ENCODE assay signal across 1 cellular context in the genomic region with DNA sequence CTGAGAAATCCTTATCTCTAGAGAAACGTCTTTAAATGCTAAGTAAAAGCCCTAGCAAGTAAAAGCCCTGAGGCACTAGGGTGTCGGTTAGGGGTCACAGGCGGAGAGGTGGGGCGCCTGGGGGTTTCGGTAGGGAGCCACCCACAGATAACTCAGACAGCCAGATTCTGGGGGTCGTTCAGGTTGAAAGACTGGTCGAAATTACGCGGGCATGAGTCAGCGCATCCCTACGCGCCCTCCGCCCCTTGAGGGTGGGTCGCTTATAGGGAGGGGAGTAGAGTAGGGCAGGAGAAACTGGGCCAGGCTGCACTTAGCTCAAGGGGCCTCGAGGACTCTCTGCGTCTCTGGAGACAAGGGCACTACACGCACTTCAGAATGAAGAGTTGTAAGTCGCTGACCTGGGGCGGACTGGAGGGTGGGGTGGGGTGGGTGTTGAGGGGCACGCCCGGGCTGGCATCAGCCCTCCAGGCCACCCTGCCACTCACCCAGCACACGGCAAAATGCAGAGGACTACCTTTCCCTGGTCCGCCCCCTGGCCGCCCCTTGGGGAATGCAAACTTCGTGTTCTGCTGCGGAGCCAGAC.
TF ChIP-seq lines count a peak whose summit lies in the region.

No MANE protein-coding gene starts in this region.

TF ChIP-seq in K562, 482 proteins besides CTCF, POLR2A, EP300 and RAD21 (continued from another document):
- TF ChIP-seq BRF1 (IDR thresholded peaks at IDR 0.05; ENCODE audit: borderline replicate concordance, extremely low read depth, insufficient read length) = no peak
- TF ChIP-seq, protein P1, sequence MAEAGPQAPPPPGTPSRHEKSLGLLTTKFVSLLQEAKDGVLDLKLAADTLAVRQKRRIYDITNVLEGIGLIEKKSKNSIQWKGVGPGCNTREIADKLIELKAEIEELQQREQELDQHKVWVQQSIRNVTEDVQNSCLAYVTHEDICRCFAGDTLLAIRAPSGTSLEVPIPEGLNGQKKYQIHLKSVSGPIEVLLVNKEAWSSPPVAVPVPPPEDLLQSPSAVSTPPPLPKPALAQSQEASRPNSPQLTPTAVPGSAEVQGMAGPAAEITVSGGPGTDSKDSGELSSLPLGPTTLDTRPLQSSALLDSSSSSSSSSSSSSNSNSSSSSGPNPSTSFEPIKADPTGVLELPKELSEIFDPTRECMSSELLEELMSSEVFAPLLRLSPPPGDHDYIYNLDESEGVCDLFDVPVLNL (CRISPR knock-in tag; IDR thresholded peaks at IDR 0.05; ENCODE audit: low read depth) = 0 out of 2 replicates have a peak, but pooled peaks have one; percentile 5
- TF ChIP-seq BACH1 (tag; IDR thresholded peaks at IDR 0.05) = 0 out of 2 replicates have a peak, but pooled peaks have one; percentile 31
- peak; percentile 80 for TF ChIP-seq NFE2 (IDR thresholded peaks at IDR 0.05; ENCODE audit: low read depth)
- TF ChIP-seq CREB1 (IDR thresholded peaks at IDR 0.05) = 0 out of 2 replicates have a peak, but pooled peaks have one; percentile 25
- TF ChIP-seq CREB1 (CRISPR knock-in tag; IDR thresholded peaks at IDR 0.05) = no peak
- TF ChIP-seq, protein P2, sequence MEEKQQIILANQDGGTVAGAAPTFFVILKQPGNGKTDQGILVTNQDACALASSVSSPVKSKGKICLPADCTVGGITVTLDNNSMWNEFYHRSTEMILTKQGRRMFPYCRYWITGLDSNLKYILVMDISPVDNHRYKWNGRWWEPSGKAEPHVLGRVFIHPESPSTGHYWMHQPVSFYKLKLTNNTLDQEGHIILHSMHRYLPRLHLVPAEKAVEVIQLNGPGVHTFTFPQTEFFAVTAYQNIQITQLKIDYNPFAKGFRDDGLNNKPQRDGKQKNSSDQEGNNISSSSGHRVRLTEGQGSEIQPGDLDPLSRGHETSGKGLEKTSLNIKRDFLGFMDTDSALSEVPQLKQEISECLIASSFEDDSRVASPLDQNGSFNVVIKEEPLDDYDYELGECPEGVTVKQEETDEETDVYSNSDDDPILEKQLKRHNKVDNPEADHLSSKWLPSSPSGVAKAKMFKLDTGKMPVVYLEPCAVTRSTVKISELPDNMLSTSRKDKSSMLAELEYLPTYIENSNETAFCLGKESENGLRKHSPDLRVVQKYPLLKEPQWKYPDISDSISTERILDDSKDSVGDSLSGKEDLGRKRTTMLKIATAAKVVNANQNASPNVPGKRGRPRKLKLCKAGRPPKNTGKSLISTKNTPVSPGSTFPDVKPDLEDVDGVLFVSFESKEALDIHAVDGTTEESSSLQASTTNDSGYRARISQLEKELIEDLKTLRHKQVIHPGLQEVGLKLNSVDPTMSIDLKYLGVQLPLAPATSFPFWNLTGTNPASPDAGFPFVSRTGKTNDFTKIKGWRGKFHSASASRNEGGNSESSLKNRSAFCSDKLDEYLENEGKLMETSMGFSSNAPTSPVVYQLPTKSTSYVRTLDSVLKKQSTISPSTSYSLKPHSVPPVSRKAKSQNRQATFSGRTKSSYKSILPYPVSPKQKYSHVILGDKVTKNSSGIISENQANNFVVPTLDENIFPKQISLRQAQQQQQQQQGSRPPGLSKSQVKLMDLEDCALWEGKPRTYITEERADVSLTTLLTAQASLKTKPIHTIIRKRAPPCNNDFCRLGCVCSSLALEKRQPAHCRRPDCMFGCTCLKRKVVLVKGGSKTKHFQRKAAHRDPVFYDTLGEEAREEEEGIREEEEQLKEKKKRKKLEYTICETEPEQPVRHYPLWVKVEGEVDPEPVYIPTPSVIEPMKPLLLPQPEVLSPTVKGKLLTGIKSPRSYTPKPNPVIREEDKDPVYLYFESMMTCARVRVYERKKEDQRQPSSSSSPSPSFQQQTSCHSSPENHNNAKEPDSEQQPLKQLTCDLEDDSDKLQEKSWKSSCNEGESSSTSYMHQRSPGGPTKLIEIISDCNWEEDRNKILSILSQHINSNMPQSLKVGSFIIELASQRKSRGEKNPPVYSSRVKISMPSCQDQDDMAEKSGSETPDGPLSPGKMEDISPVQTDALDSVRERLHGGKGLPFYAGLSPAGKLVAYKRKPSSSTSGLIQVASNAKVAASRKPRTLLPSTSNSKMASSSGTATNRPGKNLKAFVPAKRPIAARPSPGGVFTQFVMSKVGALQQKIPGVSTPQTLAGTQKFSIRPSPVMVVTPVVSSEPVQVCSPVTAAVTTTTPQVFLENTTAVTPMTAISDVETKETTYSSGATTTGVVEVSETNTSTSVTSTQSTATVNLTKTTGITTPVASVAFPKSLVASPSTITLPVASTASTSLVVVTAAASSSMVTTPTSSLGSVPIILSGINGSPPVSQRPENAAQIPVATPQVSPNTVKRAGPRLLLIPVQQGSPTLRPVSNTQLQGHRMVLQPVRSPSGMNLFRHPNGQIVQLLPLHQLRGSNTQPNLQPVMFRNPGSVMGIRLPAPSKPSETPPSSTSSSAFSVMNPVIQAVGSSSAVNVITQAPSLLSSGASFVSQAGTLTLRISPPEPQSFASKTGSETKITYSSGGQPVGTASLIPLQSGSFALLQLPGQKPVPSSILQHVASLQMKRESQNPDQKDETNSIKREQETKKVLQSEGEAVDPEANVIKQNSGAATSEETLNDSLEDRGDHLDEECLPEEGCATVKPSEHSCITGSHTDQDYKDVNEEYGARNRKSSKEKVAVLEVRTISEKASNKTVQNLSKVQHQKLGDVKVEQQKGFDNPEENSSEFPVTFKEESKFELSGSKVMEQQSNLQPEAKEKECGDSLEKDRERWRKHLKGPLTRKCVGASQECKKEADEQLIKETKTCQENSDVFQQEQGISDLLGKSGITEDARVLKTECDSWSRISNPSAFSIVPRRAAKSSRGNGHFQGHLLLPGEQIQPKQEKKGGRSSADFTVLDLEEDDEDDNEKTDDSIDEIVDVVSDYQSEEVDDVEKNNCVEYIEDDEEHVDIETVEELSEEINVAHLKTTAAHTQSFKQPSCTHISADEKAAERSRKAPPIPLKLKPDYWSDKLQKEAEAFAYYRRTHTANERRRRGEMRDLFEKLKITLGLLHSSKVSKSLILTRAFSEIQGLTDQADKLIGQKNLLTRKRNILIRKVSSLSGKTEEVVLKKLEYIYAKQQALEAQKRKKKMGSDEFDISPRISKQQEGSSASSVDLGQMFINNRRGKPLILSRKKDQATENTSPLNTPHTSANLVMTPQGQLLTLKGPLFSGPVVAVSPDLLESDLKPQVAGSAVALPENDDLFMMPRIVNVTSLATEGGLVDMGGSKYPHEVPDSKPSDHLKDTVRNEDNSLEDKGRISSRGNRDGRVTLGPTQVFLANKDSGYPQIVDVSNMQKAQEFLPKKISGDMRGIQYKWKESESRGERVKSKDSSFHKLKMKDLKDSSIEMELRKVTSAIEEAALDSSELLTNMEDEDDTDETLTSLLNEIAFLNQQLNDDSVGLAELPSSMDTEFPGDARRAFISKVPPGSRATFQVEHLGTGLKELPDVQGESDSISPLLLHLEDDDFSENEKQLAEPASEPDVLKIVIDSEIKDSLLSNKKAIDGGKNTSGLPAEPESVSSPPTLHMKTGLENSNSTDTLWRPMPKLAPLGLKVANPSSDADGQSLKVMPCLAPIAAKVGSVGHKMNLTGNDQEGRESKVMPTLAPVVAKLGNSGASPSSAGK (IDR thresholded peaks at IDR 0.05) = peak; percentile 42; the same call in 1 of the 2 replicates
- no peak for TF ChIP-seq ZNF311 (CRISPR knock-in tag; IDR thresholded peaks at IDR 0.05)
- TF ChIP-seq MAFG (tag; conservative IDR thresholded peaks at IDR 0.05) = peak; percentile 20; the same call in 1 of the 2 replicates
- TF ChIP-seq STAG1 (CRISPR knock-in tag; IDR thresholded peaks at IDR 0.05; ENCODE audit: borderline replicate concordance) = no peak
- TF ChIP-seq, protein P3, sequence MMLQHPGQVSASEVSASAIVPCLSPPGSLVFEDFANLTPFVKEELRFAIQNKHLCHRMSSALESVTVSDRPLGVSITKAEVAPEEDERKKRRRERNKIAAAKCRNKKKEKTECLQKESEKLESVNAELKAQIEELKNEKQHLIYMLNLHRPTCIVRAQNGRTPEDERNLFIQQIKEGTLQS (IDR thresholded peaks at IDR 0.05) = peak; percentile 55
- TF ChIP-seq, protein P3 (CRISPR knock-in tag; conservative IDR thresholded peaks at IDR 0.05) = no peak
- TF ChIP-seq ZBTB1 (CRISPR knock-in tag; IDR thresholded peaks at IDR 0.05; ENCODE audit: borderline replicate concordance, low read depth) = no peak
- no peak for TF ChIP-seq TEAD4 (IDR thresholded peaks at IDR 0.05; ENCODE audit: low read length)
- TF ChIP-seq TEAD4 (CRISPR knock-in tag; IDR thresholded peaks at IDR 0.05; ENCODE audit: borderline replicate concordance) = 0 out of 2 replicates have a peak, but pooled peaks have one; percentile 7
- peak; percentile 24; the same call in 1 of the 2 replicates for TF ChIP-seq LEF1 (IDR thresholded peaks at IDR 0.05)
- TF ChIP-seq TBP (optimal IDR thresholded peaks at IDR 0.05; ENCODE audit: low read depth, low read length) = peak; percentile 52
- TF ChIP-seq, protein P4, sequence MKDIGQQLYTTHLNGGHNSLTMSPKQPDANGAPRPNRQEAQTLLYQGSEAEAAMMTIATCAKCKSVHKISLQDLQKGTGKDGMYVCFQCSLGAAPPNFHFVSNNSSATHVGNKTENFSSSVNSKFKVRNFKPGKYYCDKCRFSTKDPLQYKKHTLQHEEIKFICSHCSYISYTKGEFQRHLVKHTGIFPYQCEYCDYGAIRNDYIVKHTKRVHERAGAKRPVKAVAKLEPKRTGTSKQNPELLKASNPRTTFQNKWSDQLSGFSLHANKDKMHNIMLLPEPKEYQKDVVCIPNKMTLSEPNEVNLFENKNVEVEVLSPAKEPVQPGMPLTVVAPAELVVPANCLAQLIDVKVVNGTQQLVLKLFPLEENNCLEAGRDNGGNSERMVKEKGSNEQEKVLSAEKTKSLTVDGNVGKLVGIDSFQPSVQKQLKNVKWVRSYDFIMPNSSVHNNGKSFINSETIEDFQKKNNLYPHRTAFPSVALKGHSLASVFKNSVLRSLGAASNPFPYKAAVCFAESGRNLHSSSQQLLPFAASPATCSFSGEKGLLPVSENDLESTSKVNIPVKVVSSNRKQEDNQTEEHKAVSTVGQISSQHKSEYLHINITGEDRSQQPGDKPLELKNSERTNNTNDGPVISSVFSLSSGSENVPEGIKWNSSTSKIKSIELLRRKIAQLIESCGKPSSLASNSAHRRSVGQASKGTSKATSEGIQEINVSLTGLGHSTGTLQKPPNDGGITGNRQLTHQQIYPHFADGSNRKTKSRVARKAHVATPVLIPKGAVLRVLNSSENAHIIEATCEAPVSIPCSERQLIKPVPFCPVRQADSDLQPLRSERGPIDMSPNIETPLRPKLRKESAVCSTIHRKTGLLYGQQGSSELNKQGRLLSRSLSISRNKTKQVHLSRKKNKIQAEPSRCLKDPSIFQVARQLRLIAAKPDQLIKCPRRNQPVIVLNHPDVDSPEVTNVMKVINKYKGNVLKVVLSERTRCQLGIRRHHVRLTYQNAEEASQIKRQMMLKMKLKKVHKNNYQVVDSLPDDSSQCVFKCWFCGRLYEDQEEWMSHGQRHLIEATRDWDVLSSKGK (CRISPR knock-in tag; IDR thresholded peaks at IDR 0.05) = no peak
- peak; percentile 89 for TF ChIP-seq GATAD2A (IDR thresholded peaks at IDR 0.05)
- no peak for TF ChIP-seq ZNF24 (IDR thresholded peaks at IDR 0.05)
